15 cellular contexts compared by ENCODE assay signal in the genomic region with DNA sequence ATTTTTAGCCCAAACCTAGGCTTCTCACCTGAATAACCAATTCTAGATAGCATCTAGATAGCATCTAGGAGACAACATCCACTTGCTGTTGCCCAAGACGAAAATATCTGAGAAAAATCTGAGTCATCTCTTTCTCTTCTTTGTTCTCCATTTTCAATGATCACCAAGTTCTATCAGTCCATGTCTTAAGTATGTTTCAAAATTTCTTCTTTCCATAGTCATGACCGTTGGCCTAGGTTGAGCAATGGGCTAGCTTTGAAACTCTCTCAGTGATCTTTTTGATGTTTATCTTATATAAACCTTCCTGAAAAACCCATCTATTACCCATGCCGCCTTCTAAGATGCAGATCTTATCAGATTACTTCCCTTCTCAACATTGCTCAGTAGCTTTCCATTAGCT. TPM values are rescaled to one million over a fixed set of nuclear protein-coding genes. Genes with fewer than 3 reads are reported as not detected.
DNase-seq lines count a peak whose midpoint lies in the region; ATAC-seq and TF ChIP-seq lines count a peak whose summit lies in the region.
"Had no signal": no experiment of that assay in that cellular context is flagged by ENCODE, and none has a peak within 500 bp of the region (broad histone marks: within the 10 kb centered on the region; RNA-seq: fewer than 3 reads in every experiment).

No MANE protein-coding gene starts in this region.

- in situ Hi-C loops in transverse colon (cut with MboI; ENCODE audit: low pct_ligation_motif_present in 1 of 4, low pct_unique_long_range_greater_than_20kb in 1 of 4, low sequenced_read_pairs in 3 of 4), result no loop called here

- DNase-seq in SIG-M5 treated with dmso at 0.1 percent for 504 hours (lab: John Stamatoyannopoulos, UW; ENCODE audit: unreplicated experiment) (peak; percentile 6), SIG-M5 (lab: John Stamatoyannopoulos, UW) (no peak), MV-4-11 (lab: John Stamatoyannopoulos, UW) (peak; percentile 1), transverse colon (no peak)
- DNase-seq in stimulated activated CD4-positive, alpha-beta T cell treated with anti-CD3 and anti-CD28 coated beads, Interleukin-12 subunit alpha, Interleukin-12 subunit beta, amount 100 ng/mL, for 4 hours, result no peak
- DNase-seq: 8988T; C1 segment of cervical spinal cord; Calu3; CD4-positive, alpha-beta T cell; DMS 273 treated with DMSO at 0.1 percent for 48 hours; H7 had no signal

- no peak for TF ChIP-seq POLR2A in transverse colon (IDR thresholded peaks at IDR 0.05)

- TF ChIP-seq CTCF in transverse colon (IDR thresholded peaks at IDR 0.05), result no peak

- H3K27me3 ChIP-seq in transverse colon, result no peaks in the 10 kb centered on the region

- intact Hi-C loops in transverse colon (cut with DNase I; ENCODE audit: low total_unique reads), result no loop called here

- H3K27ac ChIP-seq in transverse colon, result no peak overlapping the region

- no peaks in the 10 kb centered on the region for H3K4me1 ChIP-seq in transverse colon

- no peaks in the 10 kb centered on the region for H3K9me3 ChIP-seq in transverse colon

- no peak overlapping the region for H3K4me3 ChIP-seq in transverse colon
- H3K4me3 ChIP-seq: GM12878, GM23338 had no signal

- TF ChIP-seq EP300 in transverse colon (IDR thresholded peaks at IDR 0.05; ENCODE audit: low read depth), result no peak

- ATAC-seq in HG03432 (IDR thresholded peaks at IDR 0.05; ENCODE audit: unreplicated experiment), result peak; percentile 42
- ATAC-seq in GM21423 (IDR thresholded peaks at IDR 0.05; ENCODE audit: unreplicated experiment), result no peak
- ATAC-seq: GM12878, GM23338 had no signal

- 78 to 81% methylated on average over 3 of the region's 3 CpGs for WGBS in transverse colon (ENCODE audit: low coverage in 1 of 2), 2 donors

- H3K36me3 ChIP-seq in transverse colon, result no peaks in the 10 kb centered on the region

RNA-seq across cellular contexts. Expression of gene CASD1, which starts 23.4 kb away (rescaled TPM):
- total RNA-seq in transverse colon, result 10 to 100 TPM; 21.7 to 73.7 (median 63.3) TPM

Comparison
In these comparisons a context has a peak if more than half of its experiments do, and no peak if none do; other contexts are left out.
1. DNase-seq: peak in SIG-M5 treated with dmso at 0.1 percent for 504 hours (single experiment) and MV-4-11 (single experiment); none in SIG-M5 (single experiment), stimulated activated CD4-positive, alpha-beta T cell treated with anti-CD3 and anti-CD28 coated beads, Interleukin-12 subunit alpha, Interleukin-12 subunit beta, amount 100 ng/mL, for 4 hours (single experiment) and transverse colon (single experiment).